Comparison of ENCODE assay signal across 1 cellular context in the genomic region with DNA sequence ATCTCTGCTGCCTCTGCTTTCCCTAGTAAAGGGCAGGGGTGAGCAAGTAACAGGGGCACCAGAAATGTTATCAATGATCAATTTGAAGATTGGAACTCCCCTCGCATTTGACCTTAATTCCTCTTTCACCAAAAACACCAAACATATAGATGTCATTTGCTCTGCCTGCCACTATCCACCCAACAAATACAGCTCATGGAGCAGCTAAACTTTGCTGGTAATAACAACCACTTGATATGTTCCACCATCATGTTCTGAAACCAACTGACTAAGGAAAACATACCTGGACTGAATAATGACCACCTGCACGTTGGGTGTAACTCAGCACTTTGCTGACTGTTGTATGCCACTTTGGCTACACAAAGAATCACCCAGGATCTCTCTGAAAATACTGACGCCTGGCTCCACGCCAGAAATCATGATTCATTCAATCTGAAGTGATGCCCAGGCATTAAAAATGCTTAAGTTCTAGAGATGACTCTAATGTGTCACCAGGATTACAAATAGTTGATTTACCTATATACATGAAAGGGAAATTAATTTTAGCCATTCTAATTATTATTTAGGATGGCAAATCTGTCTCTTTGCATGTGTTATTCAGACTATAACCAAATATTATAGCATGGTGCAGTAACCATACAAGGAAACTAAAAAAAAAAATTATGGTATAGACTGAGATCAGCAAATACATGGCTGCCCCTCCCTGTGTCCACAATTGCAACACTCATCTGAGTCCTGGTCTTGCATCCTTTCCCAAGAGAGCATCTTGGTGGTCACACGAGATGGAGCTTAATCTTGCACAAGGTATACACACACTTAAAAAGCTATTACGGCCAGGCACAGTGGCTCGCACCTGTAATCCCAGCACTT.
A peak's percentile ranks its signal among the peaks of the same experiment; 100 is the strongest.
TF ChIP-seq lines count a peak whose summit lies in the region.

No MANE protein-coding gene starts in this region.

TF ChIP-seq in HepG2, 621 proteins besides CTCF, POLR2A, EP300 and RAD21 (continued from another document and continues in another):
- TF ChIP-seq, protein P1, sequence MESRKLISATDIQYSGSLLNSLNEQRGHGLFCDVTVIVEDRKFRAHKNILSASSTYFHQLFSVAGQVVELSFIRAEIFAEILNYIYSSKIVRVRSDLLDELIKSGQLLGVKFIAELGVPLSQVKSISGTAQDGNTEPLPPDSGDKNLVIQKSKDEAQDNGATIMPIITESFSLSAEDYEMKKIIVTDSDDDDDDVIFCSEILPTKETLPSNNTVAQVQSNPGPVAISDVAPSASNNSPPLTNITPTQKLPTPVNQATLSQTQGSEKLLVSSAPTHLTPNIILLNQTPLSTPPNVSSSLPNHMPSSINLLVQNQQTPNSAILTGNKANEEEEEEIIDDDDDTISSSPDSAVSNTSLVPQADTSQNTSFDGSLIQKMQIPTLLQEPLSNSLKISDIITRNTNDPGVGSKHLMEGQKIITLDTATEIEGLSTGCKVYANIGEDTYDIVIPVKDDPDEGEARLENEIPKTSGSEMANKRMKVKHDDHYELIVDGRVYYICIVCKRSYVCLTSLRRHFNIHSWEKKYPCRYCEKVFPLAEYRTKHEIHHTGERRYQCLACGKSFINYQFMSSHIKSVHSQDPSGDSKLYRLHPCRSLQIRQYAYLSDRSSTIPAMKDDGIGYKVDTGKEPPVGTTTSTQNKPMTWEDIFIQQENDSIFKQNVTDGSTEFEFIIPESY (CRISPR knock-in tag; IDR thresholded peaks at IDR 0.05) = peak; percentile 47; the same call in 1 of the 2 replicates
- TF ChIP-seq, protein P2, sequence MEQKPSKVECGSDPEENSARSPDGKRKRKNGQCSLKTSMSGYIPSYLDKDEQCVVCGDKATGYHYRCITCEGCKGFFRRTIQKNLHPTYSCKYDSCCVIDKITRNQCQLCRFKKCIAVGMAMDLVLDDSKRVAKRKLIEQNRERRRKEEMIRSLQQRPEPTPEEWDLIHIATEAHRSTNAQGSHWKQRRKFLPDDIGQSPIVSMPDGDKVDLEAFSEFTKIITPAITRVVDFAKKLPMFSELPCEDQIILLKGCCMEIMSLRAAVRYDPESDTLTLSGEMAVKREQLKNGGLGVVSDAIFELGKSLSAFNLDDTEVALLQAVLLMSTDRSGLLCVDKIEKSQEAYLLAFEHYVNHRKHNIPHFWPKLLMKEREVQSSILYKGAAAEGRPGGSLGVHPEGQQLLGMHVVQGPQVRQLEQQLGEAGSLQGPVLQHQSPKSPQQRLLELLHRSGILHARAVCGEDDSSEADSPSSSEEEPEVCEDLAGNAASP (CRISPR knock-in tag; IDR thresholded peaks at IDR 0.05; ENCODE audit: borderline replicate concordance) = peak; percentile 49; the same call in 1 of the 2 replicates
- TF ChIP-seq RCOR2 (CRISPR knock-in tag; IDR thresholded peaks at IDR 0.05) (peak; percentile 70), HDAC2 (CRISPR knock-in tag; IDR thresholded peaks at IDR 0.05) (peak; percentile 78), ZNF331 (CRISPR knock-in tag; IDR thresholded peaks at IDR 0.05) (peak; percentile 64), SIN3B (IDR thresholded peaks at IDR 0.05; ENCODE audit: low read length) (no peak), TEAD2 (CRISPR knock-in tag; IDR thresholded peaks at IDR 0.05) (no peak), CEBPB (IDR thresholded peaks at IDR 0.05; ENCODE audit: borderline replicate concordance, low read depth, low read length) (peak; percentile 91), ZNF317 (CRISPR knock-in tag; IDR thresholded peaks at IDR 0.05) (no peak), SOX5 (CRISPR knock-in tag; IDR thresholded peaks at IDR 0.05; ENCODE audit: borderline replicate concordance) (peak; percentile 68; the same call in 1 of the 2 replicates), ZNF780A (CRISPR knock-in tag; IDR thresholded peaks at IDR 0.05) (no peak), MIER2 (CRISPR knock-in tag; IDR thresholded peaks at IDR 0.05) (0 out of 2 replicates have a peak, but pooled peaks have one; percentile 33), FOXK1 (CRISPR knock-in tag; IDR thresholded peaks at IDR 0.05; ENCODE audit: borderline replicate concordance, low read depth) (no peak), DPF2 (CRISPR knock-in tag; IDR thresholded peaks at IDR 0.05; ENCODE audit: borderline replicate concordance, low read depth) (peak; percentile 47; the same call in 1 of the 2 replicates), KDM1A (CRISPR knock-in tag; IDR thresholded peaks at IDR 0.05) (peak; percentile 84; the same call in 1 of the 2 replicates), IRF2 (CRISPR knock-in tag; IDR thresholded peaks at IDR 0.05) (0 out of 2 replicates have a peak, but pooled peaks have one; percentile 38), RARA (CRISPR knock-in tag; IDR thresholded peaks at IDR 0.05) (peak; percentile 40; the same call in 1 of the 2 replicates), TCF7 (IDR thresholded peaks at IDR 0.05; ENCODE audit: low read depth) (peak; percentile 69), ZNF430 (CRISPR knock-in tag; IDR thresholded peaks at IDR 0.05) (0 out of 2 replicates have a peak, but pooled peaks have one; percentile 27), CREB1 (IDR thresholded peaks at IDR 0.05) (no peak), CREB1 (CRISPR knock-in tag; IDR thresholded peaks at IDR 0.05) (no peak), ZNF550 (CRISPR knock-in tag; IDR thresholded peaks at IDR 0.05; ENCODE audit: borderline replicate concordance) (no peak), ZNF501 (CRISPR knock-in tag; IDR thresholded peaks at IDR 0.05) (no peak), MZF1 (CRISPR knock-in tag; IDR thresholded peaks at IDR 0.05; ENCODE audit: borderline replicate concordance) (no peak), FOSL2 (CRISPR knock-in tag; IDR thresholded peaks at IDR 0.05) (peak; percentile 56; the same call in 1 of the 2 replicates), RXRB (CRISPR knock-in tag; IDR thresholded peaks at IDR 0.05; ENCODE audit: borderline replicate concordance) (peak; percentile 31; the same call in 1 of the 2 replicates), CBX5 (CRISPR knock-in tag; IDR thresholded peaks at IDR 0.05; ENCODE audit: borderline replicate concordance) (0 out of 2 replicates have a peak, but pooled peaks have one; percentile 60), GATAD2A (CRISPR knock-in tag; IDR thresholded peaks at IDR 0.05) (peak; percentile 77), PHF21A (CRISPR knock-in tag; IDR thresholded peaks at IDR 0.05) (peak; percentile 12; the same call in 1 of the 2 replicates), MTA3 (CRISPR knock-in tag; IDR thresholded peaks at IDR 0.05) (no peak), POLR2G (IDR thresholded peaks at IDR 0.05; ENCODE audit: low read depth, low read length) (0 out of 2 replicates have a peak, but pooled peaks have one; percentile 12), SOX13 (IDR thresholded peaks at IDR 0.05) (peak; percentile 37; the same call in 1 of the 2 replicates), SOX13 (CRISPR knock-in tag; conservative IDR thresholded peaks at IDR 0.05 in 1 of 2, IDR thresholded peaks at IDR 0.05 in 1 of 2) (peak in 1 of 2 experiments; percentile 85; a peak in 2 of 4 replicates), HNF4A (CRISPR knock-in tag; IDR thresholded peaks at IDR 0.05) (0 out of 2 replicates have a peak, but pooled peaks have one; percentile 40), TRIM24 (CRISPR knock-in tag; IDR thresholded peaks at IDR 0.05) (peak; percentile 39; the same call in 1 of the 2 replicates), ZFAT (CRISPR knock-in tag; conservative IDR thresholded peaks at IDR 0.05) (no peak), SMAD3 (CRISPR knock-in tag; IDR thresholded peaks at IDR 0.05) (no peak), HOXA9 (CRISPR knock-in tag; IDR thresholded peaks at IDR 0.05; ENCODE audit: borderline replicate concordance) (no peak)
- TF ChIP-seq, protein P3, sequence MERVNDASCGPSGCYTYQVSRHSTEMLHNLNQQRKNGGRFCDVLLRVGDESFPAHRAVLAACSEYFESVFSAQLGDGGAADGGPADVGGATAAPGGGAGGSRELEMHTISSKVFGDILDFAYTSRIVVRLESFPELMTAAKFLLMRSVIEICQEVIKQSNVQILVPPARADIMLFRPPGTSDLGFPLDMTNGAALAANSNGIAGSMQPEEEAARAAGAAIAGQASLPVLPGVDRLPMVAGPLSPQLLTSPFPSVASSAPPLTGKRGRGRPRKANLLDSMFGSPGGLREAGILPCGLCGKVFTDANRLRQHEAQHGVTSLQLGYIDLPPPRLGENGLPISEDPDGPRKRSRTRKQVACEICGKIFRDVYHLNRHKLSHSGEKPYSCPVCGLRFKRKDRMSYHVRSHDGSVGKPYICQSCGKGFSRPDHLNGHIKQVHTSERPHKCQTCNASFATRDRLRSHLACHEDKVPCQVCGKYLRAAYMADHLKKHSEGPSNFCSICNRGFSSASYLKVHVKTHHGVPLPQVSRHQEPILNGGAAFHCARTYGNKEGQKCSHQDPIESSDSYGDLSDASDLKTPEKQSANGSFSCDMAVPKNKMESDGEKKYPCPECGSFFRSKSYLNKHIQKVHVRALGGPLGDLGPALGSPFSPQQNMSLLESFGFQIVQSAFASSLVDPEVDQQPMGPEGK (CRISPR knock-in tag; IDR thresholded peaks at IDR 0.05) = peak; percentile 65
- TF ChIP-seq, protein P4, sequence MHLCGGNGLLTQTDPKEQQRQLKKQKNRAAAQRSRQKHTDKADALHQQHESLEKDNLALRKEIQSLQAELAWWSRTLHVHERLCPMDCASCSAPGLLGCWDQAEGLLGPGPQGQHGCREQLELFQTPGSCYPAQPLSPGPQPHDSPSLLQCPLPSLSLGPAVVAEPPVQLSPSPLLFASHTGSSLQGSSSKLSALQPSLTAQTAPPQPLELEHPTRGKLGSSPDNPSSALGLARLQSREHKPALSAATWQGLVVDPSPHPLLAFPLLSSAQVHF (CRISPR knock-in tag; IDR thresholded peaks at IDR 0.05) = no peak
- TF ChIP-seq, protein P5, sequence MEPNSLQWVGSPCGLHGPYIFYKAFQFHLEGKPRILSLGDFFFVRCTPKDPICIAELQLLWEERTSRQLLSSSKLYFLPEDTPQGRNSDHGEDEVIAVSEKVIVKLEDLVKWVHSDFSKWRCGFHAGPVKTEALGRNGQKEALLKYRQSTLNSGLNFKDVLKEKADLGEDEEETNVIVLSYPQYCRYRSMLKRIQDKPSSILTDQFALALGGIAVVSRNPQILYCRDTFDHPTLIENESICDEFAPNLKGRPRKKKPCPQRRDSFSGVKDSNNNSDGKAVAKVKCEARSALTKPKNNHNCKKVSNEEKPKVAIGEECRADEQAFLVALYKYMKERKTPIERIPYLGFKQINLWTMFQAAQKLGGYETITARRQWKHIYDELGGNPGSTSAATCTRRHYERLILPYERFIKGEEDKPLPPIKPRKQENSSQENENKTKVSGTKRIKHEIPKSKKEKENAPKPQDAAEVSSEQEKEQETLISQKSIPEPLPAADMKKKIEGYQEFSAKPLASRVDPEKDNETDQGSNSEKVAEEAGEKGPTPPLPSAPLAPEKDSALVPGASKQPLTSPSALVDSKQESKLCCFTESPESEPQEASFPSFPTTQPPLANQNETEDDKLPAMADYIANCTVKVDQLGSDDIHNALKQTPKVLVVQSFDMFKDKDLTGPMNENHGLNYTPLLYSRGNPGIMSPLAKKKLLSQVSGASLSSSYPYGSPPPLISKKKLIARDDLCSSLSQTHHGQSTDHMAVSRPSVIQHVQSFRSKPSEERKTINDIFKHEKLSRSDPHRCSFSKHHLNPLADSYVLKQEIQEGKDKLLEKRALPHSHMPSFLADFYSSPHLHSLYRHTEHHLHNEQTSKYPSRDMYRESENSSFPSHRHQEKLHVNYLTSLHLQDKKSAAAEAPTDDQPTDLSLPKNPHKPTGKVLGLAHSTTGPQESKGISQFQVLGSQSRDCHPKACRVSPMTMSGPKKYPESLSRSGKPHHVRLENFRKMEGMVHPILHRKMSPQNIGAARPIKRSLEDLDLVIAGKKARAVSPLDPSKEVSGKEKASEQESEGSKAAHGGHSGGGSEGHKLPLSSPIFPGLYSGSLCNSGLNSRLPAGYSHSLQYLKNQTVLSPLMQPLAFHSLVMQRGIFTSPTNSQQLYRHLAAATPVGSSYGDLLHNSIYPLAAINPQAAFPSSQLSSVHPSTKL (CRISPR knock-in tag; IDR thresholded peaks at IDR 0.05) = peak; percentile 88
- TF ChIP-seq, protein P6, sequence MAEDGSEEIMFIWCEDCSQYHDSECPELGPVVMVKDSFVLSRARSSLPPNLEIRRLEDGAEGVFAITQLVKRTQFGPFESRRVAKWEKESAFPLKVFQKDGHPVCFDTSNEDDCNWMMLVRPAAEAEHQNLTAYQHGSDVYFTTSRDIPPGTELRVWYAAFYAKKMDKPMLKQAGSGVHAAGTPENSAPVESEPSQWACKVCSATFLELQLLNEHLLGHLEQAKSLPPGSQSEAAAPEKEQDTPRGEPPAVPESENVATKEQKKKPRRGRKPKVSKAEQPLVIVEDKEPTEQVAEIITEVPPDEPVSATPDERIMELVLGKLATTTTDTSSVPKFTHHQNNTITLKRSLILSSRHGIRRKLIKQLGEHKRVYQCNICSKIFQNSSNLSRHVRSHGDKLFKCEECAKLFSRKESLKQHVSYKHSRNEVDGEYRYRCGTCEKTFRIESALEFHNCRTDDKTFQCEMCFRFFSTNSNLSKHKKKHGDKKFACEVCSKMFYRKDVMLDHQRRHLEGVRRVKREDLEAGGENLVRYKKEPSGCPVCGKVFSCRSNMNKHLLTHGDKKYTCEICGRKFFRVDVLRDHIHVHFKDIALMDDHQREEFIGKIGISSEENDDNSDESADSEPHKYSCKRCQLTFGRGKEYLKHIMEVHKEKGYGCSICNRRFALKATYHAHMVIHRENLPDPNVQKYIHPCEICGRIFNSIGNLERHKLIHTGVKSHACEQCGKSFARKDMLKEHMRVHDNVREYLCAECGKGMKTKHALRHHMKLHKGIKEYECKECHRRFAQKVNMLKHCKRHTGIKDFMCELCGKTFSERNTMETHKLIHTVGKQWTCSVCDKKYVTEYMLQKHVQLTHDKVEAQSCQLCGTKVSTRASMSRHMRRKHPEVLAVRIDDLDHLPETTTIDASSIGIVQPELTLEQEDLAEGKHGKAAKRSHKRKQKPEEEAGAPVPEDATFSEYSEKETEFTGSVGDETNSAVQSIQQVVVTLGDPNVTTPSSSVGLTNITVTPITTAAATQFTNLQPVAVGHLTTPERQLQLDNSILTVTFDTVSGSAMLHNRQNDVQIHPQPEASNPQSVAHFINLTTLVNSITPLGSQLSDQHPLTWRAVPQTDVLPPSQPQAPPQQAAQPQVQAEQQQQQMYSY (CRISPR knock-in tag; IDR thresholded peaks at IDR 0.05) = no peak
- TF ChIP-seq, protein P7, sequence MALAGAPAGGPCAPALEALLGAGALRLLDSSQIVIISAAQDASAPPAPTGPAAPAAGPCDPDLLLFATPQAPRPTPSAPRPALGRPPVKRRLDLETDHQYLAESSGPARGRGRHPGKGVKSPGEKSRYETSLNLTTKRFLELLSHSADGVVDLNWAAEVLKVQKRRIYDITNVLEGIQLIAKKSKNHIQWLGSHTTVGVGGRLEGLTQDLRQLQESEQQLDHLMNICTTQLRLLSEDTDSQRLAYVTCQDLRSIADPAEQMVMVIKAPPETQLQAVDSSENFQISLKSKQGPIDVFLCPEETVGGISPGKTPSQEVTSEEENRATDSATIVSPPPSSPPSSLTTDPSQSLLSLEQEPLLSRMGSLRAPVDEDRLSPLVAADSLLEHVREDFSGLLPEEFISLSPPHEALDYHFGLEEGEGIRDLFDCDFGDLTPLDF (CRISPR knock-in tag; IDR thresholded peaks at IDR 0.05) = no peak
